In the genomic region with DNA sequence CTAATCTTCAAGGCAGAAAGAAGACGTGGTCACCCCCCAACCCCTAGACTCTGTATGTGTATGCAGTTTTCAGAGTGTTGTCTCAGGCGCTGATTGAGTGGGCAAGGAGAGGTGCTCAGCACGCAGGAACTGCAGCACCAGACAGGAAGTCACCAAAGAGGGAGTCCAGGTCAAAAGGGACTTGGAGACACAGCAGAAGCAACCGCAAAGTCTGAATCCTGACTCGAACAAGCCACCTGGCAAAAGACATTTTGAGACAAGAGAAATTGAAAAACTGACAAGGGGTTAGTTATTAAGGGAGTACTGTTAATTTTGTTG, we compare ENCODE assay signal across 1 cellular context.
TF ChIP-seq lines count a peak whose summit lies in the region.

No MANE protein-coding gene starts in this region.

TF ChIP-seq in HepG2, 621 proteins besides CTCF, POLR2A, EP300 and RAD21 (continued from another document and continues in another):
- TF ChIP-seq, protein P1, sequence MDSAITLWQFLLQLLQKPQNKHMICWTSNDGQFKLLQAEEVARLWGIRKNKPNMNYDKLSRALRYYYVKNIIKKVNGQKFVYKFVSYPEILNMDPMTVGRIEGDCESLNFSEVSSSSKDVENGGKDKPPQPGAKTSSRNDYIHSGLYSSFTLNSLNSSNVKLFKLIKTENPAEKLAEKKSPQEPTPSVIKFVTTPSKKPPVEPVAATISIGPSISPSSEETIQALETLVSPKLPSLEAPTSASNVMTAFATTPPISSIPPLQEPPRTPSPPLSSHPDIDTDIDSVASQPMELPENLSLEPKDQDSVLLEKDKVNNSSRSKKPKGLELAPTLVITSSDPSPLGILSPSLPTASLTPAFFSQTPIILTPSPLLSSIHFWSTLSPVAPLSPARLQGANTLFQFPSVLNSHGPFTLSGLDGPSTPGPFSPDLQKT (CRISPR knock-in tag; IDR thresholded peaks at IDR 0.05; ENCODE audit: borderline replicate concordance), result no peak
- TF ChIP-seq ZMYM4 (CRISPR knock-in tag; IDR thresholded peaks at IDR 0.05) (no peak), ADNP (CRISPR knock-in tag; IDR thresholded peaks at IDR 0.05) (no peak), SSRP1 (CRISPR knock-in tag; IDR thresholded peaks at IDR 0.05) (peak; percentile 10; the same call in 1 of the 2 replicates), GATAD1 (CRISPR knock-in tag; IDR thresholded peaks at IDR 0.05) (0 out of 2 replicates have a peak, but pooled peaks have one; percentile 16), POLR2AphosphoS5 (IDR thresholded peaks at IDR 0.05; ENCODE audit: low read depth, low read length) (peak; percentile 58; the same call in 1 of the 2 replicates), HDAC1 (CRISPR knock-in tag; IDR thresholded peaks at IDR 0.05) (peak; percentile 59), NONO (IDR thresholded peaks at IDR 0.05) (no peak), NONO (CRISPR knock-in tag; conservative IDR thresholded peaks at IDR 0.05) (0 out of 2 replicates have a peak, but pooled peaks have one; percentile 13), ZNF160 (CRISPR knock-in tag; IDR thresholded peaks at IDR 0.05) (peak; percentile 15; the same call in 1 of the 2 replicates), SIN3A (IDR thresholded peaks at IDR 0.05; ENCODE audit: borderline replicate concordance, low read depth, low read length) (0 out of 2 replicates have a peak, but pooled peaks have one; percentile 5), GLI4 (CRISPR knock-in tag; IDR thresholded peaks at IDR 0.05; ENCODE audit: borderline replicate concordance) (no peak), CCAR2 (optimal IDR thresholded peaks at IDR 0.05; ENCODE audit: low read depth, low read length) (no peak), ZNF780A (CRISPR knock-in tag; IDR thresholded peaks at IDR 0.05) (no peak), ELF3 (CRISPR knock-in tag; IDR thresholded peaks at IDR 0.05) (peak; percentile 35), ZBTB20 (CRISPR knock-in tag; IDR thresholded peaks at IDR 0.05; ENCODE audit: borderline replicate concordance, low read depth) (0 out of 2 replicates have a peak, but pooled peaks have one; percentile 22), ZNF441 (CRISPR knock-in tag; IDR thresholded peaks at IDR 0.05; ENCODE audit: borderline replicate concordance) (0 out of 2 replicates have a peak, but pooled peaks have one; percentile 51), AGO2 (optimal IDR thresholded peaks at IDR 0.05; ENCODE audit: low read depth, low read length) (peak; percentile 9), PHF5A (CRISPR knock-in tag; IDR thresholded peaks at IDR 0.05; ENCODE audit: low read depth, unreplicated experiment) (no peak), RFXAP (CRISPR knock-in tag; IDR thresholded peaks at IDR 0.05; ENCODE audit: borderline replicate concordance) (no peak), ZZZ3 (CRISPR knock-in tag; IDR thresholded peaks at IDR 0.05; ENCODE audit: borderline replicate concordance) (no peak), ONECUT2 (CRISPR knock-in tag; IDR thresholded peaks at IDR 0.05) (no peak), NCOA1 (CRISPR knock-in tag; IDR thresholded peaks at IDR 0.05) (no peak), ZNF530 (CRISPR knock-in tag; IDR thresholded peaks at IDR 0.05; ENCODE audit: low read depth) (no peak), HNF4G (IDR thresholded peaks at IDR 0.05; ENCODE audit: borderline replicate concordance, low read depth, low read length) (no peak), HNF4G (CRISPR knock-in tag; IDR thresholded peaks at IDR 0.05; ENCODE audit: borderline replicate concordance, low read depth) (0 out of 2 replicates have a peak, but pooled peaks have one; percentile 5), GZF1 (CRISPR knock-in tag; IDR thresholded peaks at IDR 0.05) (peak; percentile 54), ZNF34 (CRISPR knock-in tag; IDR thresholded peaks at IDR 0.05; ENCODE audit: borderline replicate concordance) (no peak), ETV5 (CRISPR knock-in tag; IDR thresholded peaks at IDR 0.05; ENCODE audit: borderline replicate concordance) (peak; percentile 64; the same call in 1 of the 2 replicates), EED (CRISPR knock-in tag; IDR thresholded peaks at IDR 0.05) (no peak), ZNF772 (CRISPR knock-in tag; IDR thresholded peaks at IDR 0.05) (0 out of 2 replicates have a peak, but pooled peaks have one; percentile 9), MTF2 (CRISPR knock-in tag; IDR thresholded peaks at IDR 0.05; ENCODE audit: borderline replicate concordance) (0 out of 2 replicates have a peak, but pooled peaks have one; percentile 20), NRL (CRISPR knock-in tag; IDR thresholded peaks at IDR 0.05; ENCODE audit: borderline replicate concordance) (0 out of 2 replicates have a peak, but pooled peaks have one; percentile 55), ZNF878 (CRISPR knock-in tag; IDR thresholded peaks at IDR 0.05) (no peak), ZNF724P (CRISPR knock-in tag; IDR thresholded peaks at IDR 0.05; ENCODE audit: borderline replicate concordance) (no peak), PITX1 (CRISPR knock-in tag; IDR thresholded peaks at IDR 0.05) (no peak), REXO4 (CRISPR knock-in tag; IDR thresholded peaks at IDR 0.05; ENCODE audit: borderline replicate concordance) (no peak)
- TF ChIP-seq, protein P2, sequence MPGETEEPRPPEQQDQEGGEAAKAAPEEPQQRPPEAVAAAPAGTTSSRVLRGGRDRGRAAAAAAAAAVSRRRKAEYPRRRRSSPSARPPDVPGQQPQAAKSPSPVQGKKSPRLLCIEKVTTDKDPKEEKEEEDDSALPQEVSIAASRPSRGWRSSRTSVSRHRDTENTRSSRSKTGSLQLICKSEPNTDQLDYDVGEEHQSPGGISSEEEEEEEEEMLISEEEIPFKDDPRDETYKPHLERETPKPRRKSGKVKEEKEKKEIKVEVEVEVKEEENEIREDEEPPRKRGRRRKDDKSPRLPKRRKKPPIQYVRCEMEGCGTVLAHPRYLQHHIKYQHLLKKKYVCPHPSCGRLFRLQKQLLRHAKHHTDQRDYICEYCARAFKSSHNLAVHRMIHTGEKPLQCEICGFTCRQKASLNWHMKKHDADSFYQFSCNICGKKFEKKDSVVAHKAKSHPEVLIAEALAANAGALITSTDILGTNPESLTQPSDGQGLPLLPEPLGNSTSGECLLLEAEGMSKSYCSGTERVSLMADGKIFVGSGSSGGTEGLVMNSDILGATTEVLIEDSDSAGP (CRISPR knock-in tag; IDR thresholded peaks at IDR 0.05; ENCODE audit: borderline replicate concordance), result no peak
- TF ChIP-seq, protein P3, sequence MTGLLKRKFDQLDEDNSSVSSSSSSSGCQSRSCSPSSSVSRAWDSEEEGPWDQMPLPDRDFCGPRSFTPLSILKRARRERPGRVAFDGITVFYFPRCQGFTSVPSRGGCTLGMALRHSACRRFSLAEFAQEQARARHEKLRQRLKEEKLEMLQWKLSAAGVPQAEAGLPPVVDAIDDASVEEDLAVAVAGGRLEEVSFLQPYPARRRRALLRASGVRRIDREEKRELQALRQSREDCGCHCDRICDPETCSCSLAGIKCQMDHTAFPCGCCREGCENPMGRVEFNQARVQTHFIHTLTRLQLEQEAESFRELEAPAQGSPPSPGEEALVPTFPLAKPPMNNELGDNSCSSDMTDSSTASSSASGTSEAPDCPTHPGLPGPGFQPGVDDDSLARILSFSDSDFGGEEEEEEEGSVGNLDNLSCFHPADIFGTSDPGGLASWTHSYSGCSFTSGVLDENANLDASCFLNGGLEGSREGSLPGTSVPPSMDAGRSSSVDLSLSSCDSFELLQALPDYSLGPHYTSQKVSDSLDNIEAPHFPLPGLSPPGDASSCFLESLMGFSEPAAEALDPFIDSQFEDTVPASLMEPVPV (CRISPR knock-in tag; IDR thresholded peaks at IDR 0.05), result 0 out of 2 replicates have a peak, but pooled peaks have one; percentile 42
- TF ChIP-seq, protein P4, sequence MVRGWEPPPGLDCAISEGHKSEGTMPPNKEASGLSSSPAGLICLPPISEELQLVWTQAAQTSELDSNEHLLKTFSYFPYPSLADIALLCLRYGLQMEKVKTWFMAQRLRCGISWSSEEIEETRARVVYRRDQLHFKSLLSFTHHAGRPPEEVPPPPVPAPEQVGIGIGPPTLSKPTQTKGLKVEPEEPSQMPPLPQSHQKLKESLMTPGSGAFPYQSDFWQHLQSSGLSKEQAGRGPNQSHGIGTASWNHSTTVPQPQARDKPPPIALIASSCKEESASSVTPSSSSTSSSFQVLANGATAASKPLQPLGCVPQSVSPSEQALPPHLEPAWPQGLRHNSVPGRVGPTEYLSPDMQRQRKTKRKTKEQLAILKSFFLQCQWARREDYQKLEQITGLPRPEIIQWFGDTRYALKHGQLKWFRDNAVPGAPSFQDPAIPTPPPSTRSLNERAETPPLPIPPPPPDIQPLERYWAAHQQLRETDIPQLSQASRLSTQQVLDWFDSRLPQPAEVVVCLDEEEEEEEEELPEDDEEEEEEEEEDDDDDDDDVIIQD (CRISPR knock-in tag; IDR thresholded peaks at IDR 0.05; ENCODE audit: low read depth), result no peak
- TF ChIP-seq, protein P5, sequence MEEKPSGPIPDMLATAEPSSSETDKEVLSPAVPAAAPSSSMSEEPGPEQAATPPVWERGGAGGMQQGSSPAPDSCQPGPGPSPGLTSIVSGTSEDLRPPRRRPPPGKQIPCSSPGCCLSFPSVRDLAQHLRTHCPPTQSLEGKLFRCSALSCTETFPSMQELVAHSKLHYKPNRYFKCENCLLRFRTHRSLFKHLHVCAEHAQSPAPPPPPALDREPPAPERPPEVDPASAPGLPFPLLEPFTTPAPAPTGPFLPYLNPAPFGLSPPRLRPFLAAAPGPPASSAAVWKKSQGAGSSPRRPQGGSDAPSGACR (CRISPR knock-in tag; IDR thresholded peaks at IDR 0.05), result 0 out of 2 replicates have a peak, but pooled peaks have one; percentile 8
- TF ChIP-seq, protein P6, sequence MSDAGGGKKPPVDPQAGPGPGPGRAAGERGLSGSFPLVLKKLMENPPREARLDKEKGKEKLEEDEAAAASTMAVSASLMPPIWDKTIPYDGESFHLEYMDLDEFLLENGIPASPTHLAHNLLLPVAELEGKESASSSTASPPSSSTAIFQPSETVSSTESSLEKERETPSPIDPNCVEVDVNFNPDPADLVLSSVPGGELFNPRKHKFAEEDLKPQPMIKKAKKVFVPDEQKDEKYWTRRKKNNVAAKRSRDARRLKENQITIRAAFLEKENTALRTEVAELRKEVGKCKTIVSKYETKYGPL (CRISPR knock-in tag; IDR thresholded peaks at IDR 0.05), result no peak
- TF ChIP-seq, protein P7, sequence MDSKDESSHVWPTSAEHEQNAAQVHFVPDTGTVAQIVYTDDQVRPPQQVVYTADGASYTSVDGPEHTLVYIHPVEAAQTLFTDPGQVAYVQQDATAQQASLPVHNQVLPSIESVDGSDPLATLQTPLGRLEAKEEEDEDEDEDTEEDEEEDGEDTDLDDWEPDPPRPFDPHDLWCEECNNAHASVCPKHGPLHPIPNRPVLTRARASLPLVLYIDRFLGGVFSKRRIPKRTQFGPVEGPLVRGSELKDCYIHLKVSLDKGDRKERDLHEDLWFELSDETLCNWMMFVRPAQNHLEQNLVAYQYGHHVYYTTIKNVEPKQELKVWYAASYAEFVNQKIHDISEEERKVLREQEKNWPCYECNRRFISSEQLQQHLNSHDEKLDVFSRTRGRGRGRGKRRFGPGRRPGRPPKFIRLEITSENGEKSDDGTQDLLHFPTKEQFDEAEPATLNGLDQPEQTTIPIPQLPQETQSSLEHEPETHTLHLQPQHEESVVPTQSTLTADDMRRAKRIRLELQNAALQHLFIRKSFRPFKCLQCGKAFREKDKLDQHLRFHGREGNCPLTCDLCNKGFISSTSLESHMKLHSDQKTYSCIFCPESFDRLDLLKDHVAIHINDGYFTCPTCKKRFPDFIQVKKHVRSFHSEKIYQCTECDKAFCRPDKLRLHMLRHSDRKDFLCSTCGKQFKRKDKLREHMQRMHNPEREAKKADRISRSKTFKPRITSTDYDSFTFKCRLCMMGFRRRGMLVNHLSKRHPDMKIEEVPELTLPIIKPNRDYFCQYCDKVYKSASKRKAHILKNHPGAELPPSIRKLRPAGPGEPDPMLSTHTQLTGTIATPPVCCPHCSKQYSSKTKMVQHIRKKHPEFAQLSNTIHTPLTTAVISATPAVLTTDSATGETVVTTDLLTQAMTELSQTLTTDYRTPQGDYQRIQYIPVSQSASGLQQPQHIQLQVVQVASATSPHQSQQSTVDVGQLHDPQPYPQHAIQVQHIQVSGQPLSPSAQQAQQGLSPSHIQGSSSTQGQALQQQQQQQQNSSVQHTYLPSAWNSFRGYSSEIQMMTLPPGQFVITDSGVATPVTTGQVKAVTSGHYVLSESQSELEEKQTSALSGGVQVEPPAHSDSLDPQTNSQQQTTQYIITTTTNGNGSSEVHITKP (CRISPR knock-in tag; IDR thresholded peaks at IDR 0.05; ENCODE audit: low read depth), result 0 out of 2 replicates have a peak, but pooled peaks have one; percentile 3
- TF ChIP-seq, protein P8, sequence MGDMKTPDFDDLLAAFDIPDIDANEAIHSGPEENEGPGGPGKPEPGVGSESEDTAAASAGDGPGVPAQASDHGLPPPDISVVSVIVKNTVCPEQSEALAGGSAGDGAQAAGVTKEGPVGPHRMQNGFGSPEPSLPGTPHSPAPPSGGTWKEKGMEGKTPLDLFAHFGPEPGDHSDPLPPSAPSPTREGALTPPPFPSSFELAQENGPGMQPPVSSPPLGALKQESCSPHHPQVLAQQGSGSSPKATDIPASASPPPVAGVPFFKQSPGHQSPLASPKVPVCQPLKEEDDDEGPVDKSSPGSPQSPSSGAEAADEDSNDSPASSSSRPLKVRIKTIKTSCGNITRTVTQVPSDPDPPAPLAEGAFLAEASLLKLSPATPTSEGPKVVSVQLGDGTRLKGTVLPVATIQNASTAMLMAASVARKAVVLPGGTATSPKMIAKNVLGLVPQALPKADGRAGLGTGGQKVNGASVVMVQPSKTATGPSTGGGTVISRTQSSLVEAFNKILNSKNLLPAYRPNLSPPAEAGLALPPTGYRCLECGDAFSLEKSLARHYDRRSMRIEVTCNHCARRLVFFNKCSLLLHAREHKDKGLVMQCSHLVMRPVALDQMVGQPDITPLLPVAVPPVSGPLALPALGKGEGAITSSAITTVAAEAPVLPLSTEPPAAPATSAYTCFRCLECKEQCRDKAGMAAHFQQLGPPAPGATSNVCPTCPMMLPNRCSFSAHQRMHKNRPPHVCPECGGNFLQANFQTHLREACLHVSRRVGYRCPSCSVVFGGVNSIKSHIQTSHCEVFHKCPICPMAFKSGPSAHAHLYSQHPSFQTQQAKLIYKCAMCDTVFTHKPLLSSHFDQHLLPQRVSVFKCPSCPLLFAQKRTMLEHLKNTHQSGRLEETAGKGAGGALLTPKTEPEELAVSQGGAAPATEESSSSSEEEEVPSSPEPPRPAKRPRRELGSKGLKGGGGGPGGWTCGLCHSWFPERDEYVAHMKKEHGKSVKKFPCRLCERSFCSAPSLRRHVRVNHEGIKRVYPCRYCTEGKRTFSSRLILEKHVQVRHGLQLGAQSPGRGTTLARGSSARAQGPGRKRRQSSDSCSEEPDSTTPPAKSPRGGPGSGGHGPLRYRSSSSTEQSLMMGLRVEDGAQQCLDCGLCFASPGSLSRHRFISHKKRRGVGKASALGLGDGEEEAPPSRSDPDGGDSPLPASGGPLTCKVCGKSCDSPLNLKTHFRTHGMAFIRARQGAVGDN (CRISPR knock-in tag; IDR thresholded peaks at IDR 0.05), result peak; percentile 76
- TF ChIP-seq, protein P9, sequence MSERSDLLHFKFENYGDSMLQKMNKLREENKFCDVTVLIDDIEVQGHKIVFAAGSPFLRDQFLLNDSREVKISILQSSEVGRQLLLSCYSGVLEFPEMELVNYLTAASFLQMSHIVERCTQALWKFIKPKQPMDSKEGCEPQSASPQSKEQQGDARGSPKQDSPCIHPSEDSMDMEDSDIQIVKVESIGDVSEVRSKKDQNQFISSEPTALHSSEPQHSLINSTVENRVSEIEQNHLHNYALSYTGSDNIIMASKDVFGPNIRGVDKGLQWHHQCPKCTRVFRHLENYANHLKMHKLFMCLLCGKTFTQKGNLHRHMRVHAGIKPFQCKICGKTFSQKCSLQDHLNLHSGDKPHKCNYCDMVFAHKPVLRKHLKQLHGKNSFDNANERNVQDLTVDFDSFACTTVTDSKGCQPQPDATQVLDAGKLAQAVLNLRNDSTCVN (CRISPR knock-in tag; IDR thresholded peaks at IDR 0.05; ENCODE audit: borderline replicate concordance), result peak; percentile 4; the same call in 1 of the 2 replicates
